Comparison of ENCODE assay signal across 8 cellular contexts in the genomic region with DNA sequence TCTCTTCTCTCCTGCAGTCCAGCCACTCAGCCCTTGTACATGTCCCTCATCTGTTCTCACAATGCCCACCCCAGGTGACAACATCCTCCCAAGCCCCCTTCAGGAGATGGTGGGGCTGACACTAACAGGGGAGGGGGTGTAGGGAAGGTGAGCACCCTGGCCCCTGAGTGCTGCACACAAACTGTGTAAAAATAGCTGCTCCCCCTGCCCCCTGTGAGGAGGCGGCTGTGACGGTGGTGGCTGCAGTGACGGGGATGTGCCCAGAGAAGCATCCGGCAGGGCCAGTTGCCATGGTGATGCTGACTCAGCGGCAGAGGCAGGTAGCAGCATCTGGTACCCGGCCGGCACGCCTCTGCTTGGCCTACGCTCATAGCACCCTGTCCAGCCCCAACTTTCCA. TPM values are rescaled to one million over a fixed set of nuclear protein-coding genes. Genes with fewer than 3 reads are reported as not detected.
DNase-seq lines count a peak whose midpoint lies in the region; ATAC-seq and TF ChIP-seq lines count a peak whose summit lies in the region.

No MANE protein-coding gene starts in this region.

- peak overlapping the region; percentile 99 for H3K27ac Mint-ChIP-seq in activated CD4-positive, alpha-beta T cell treated with anti-CD3 and anti-CD28 coated beads for 36 hours

- H3K9me3 ChIP-seq in colonic mucosa, result no peaks in the 10 kb centered on the region
- no peaks in the 10 kb centered on the region for H3K9me3 ChIP-seq in prostate gland
- no peaks in the 10 kb centered on the region for H3K9me3 ChIP-seq in upper lobe of left lung

- H3K4me1 ChIP-seq in colonic mucosa, result peaks cover 10% of the 10 kb centered on the region
- no peaks in the 10 kb centered on the region for H3K4me1 ChIP-seq in prostate gland (replicated peaks)
- H3K4me1 ChIP-seq in upper lobe of left lung, result peaks cover 21 to 32% (median 28%) of the 10 kb centered on the region in 4 donors

- intact Hi-C loops in activated CD4-positive, alpha-beta T cell treated with anti-CD3 and anti-CD28 coated beads for 36 hours (cut with DNase I, micrococcal nuclease), result loop anchor here (1.0 to 5.0 kb wide), 5 partner anchors 10 to 738 kb away; a partner anchor contains a TSS
- intact Hi-C loops in colonic mucosa (cut with DNase I) (no loop called here), prostate gland (cut with DNase I) (no loop called here)

- CTCF ChIA-PET in activated CD4-positive, alpha-beta T cell treated with anti-CD3 and anti-CD28 coated beads for 36 hours (lab: Charles Lee), result interaction anchor here (0.6 to 1.0 kb wide), 3 partner anchors 31 to 244 kb away, joined by 3 to 5 read pairs (median 3); no protein-coding TSS in a partner anchor

- WGBS in prostate gland, result 38% methylated on average over 7 of the region's 9 CpGs
- 72% methylated on average over 6 of the region's 9 CpGs; no CpG with 5 or more reads in 1 of the 2 donors for WGBS in upper lobe of left lung, 2 donors

- H3K4me3 Mint-ChIP-seq in activated CD4-positive, alpha-beta T cell treated with anti-CD3 and anti-CD28 coated beads for 36 hours, result peak overlapping the region; percentile 87

- TF ChIP-seq POLR2A in prostate gland (IDR thresholded peaks at IDR 0.05), result no peak
- peak in 1 of 4 donors; percentile 14 for TF ChIP-seq POLR2A in upper lobe of left lung (IDR thresholded peaks at IDR 0.05)

- TF ChIP-seq CTCF in colonic mucosa (IDR thresholded peaks at IDR 0.05), result no peak
- no peak for TF ChIP-seq CTCF in prostate gland (IDR thresholded peaks at IDR 0.05)
- no peak for TF ChIP-seq CTCF in upper lobe of left lung (IDR thresholded peaks at IDR 0.05)

- peaks cover 69% of the 10 kb centered on the region for H3K4me1 Mint-ChIP-seq in activated CD4-positive, alpha-beta T cell treated with anti-CD3 and anti-CD28 coated beads for 36 hours

- H3K4me3 ChIP-seq in colonic mucosa (no peak overlapping the region), prostate gland (no peak overlapping the region), upper lobe of left lung (no peak overlapping the region)

- peaks cover 8% of the 10 kb centered on the region for H3K36me3 Mint-ChIP-seq in activated CD4-positive, alpha-beta T cell treated with anti-CD3 and anti-CD28 coated beads for 36 hours (ENCODE audit: low read depth)

- POLR2A ChIA-PET in activated CD4-positive, alpha-beta T cell treated with anti-CD3 and anti-CD28 coated beads for 36 hours (lab: Charles Lee), result interaction anchor here (0.5 to 6.5 kb wide), 3 partner anchors 10 to 32 kb away, joined by 3 to 291 read pairs (median 3); a partner anchor contains a TSS

- peak overlapping the region; percentile 9 to 47 for H3K9ac ChIP-seq in colonic mucosa (ENCODE audit: low read depth in 2 of 2, low read length in 2 of 2)

- peaks cover 2% of the 10 kb centered on the region for H3K9me3 Mint-ChIP-seq in activated CD4-positive, alpha-beta T cell treated with anti-CD3 and anti-CD28 coated beads for 36 hours (ENCODE audit: low read depth)

- peak; percentile 30 for ATAC-seq in activated CD4-positive, alpha-beta T cell treated with anti-CD3 and anti-CD28 coated beads for 36 hours
- ATAC-seq in upper lobe of left lung (ENCODE audit: low FRiP score in 2 of 2) (no peak), GM18861 (IDR thresholded peaks at IDR 0.05; ENCODE audit: unreplicated experiment) (no peak)

- TF ChIP-seq EP300 in upper lobe of left lung (IDR thresholded peaks at IDR 0.05), result no peak

- H3K27me3 ChIP-seq in colonic mucosa (no peaks in the 10 kb centered on the region), prostate gland (replicated peaks; ENCODE audit: insufficient read depth) (no peaks in the 10 kb centered on the region), upper lobe of left lung (no peaks in the 10 kb centered on the region)

- H3K27ac ChIP-seq in colonic mucosa, result no peak overlapping the region
- peak overlapping the region in 1 of 2 donors; percentile 98 for H3K27ac ChIP-seq in prostate gland
- H3K27ac ChIP-seq in upper lobe of left lung, result peak overlapping the region; percentile 97 to 100 (median 98)

- no peaks in the 10 kb centered on the region for H3K27me3 Mint-ChIP-seq in activated CD4-positive, alpha-beta T cell treated with anti-CD3 and anti-CD28 coated beads for 36 hours

- no peaks in the 10 kb centered on the region for H3K36me3 ChIP-seq in colonic mucosa
- H3K36me3 ChIP-seq in prostate gland, result no peaks in the 10 kb centered on the region
- H3K36me3 ChIP-seq in upper lobe of left lung, result no peaks in the 10 kb centered on the region

- peak; percentile 78 for DNase-seq in HPDE6-E6E7 (ENCODE audit: extremely low spot score)
- peak; percentile 98 for DNase-seq in activated CD4-positive, alpha-beta T cell treated with anti-CD3 and anti-CD28 coated beads for 36 hours
- no peak for DNase-seq in colonic mucosa
- peak; percentile 41 for DNase-seq in prostate gland (ENCODE audit: low spot score)
- peak in 1 of 2 donors; percentile 73 for DNase-seq in upper lobe of left lung
- DNase-seq in hepatic stellate cell (ENCODE audit: low spot score), result no peak
- DNase-seq in NCI-H226, result no peak

RNA-seq across cellular contexts. Expression of a gene that starts 13.0 kb away (rescaled TPM):
- 100 to 1,000 TPM; 254 to 311 TPM for total RNA-seq in activated CD4-positive, alpha-beta T cell treated with anti-CD3 and anti-CD28 coated beads for 36 hours
- 100 to 1,000 TPM; 177 to 418 TPM for total RNA-seq in colonic mucosa
- 100 to 1,000 TPM; 521 to 844 TPM for total RNA-seq in prostate gland
- 1,000 to 10,000 TPM in 1 of 6 donors, 100 to 1,000 TPM in 5; 281 to 1,101 (median 639) TPM for total RNA-seq in upper lobe of left lung

RNA-seq across cellular contexts. Expression of a gene that starts 20.2 kb away (rescaled TPM):
- under 1 TPM; 0.40 to 0.43 TPM for total RNA-seq in activated CD4-positive, alpha-beta T cell treated with anti-CD3 and anti-CD28 coated beads for 36 hours
- total RNA-seq in colonic mucosa, result 1 to 10 TPM; 1.7 to 3.0 TPM
- total RNA-seq in prostate gland, result 10 to 100 TPM in 1 of 2 donors, 1 to 10 TPM in 1; 4.1 to 19.5 TPM
- total RNA-seq in upper lobe of left lung, result 10 to 100 TPM in 3 of 6 donors, 1 to 10 TPM in 3; 6.3 to 58.7 (median 11.7) TPM

RNA-seq across cellular contexts. Expression of a gene that starts 28.4 kb away (rescaled TPM):
- total RNA-seq in activated CD4-positive, alpha-beta T cell treated with anti-CD3 and anti-CD28 coated beads for 36 hours, result 100 to 1,000 TPM; 269 to 370 TPM
- total RNA-seq in colonic mucosa (100 to 1,000 TPM; 128 to 308 TPM), prostate gland (100 to 1,000 TPM; 157 to 215 TPM), upper lobe of left lung (100 to 1,000 TPM in 4 of 6 donors, 10 to 100 TPM in 2; 39.8 to 147 (median 107) TPM)

RNA-seq across cellular contexts. Expression of a gene that starts 45.9 kb away (rescaled TPM):
- 10 to 100 TPM; 20.0 to 20.9 TPM for total RNA-seq in activated CD4-positive, alpha-beta T cell treated with anti-CD3 and anti-CD28 coated beads for 36 hours
- total RNA-seq in colonic mucosa (10 to 100 TPM; 62.6 to 99.0 TPM), prostate gland (10 to 100 TPM; 18.0 to 37.3 TPM), upper lobe of left lung (10 to 100 TPM; 15.5 to 42.8 (median 28.1) TPM)

Comparison
In these comparisons a context has a peak if more than half of its experiments do, and no peak if none do; other contexts are left out.
1. DNase-seq: peak in HPDE6-E6E7 (single experiment), activated CD4-positive, alpha-beta T cell treated with anti-CD3 and anti-CD28 coated beads for 36 hours (single experiment) and prostate gland (single experiment); none in colonic mucosa (single experiment), hepatic stellate cell (single experiment) and NCI-H226 (single experiment).
2. intact Hi-C loops: an anchor here in activated CD4-positive, alpha-beta T cell treated with anti-CD3 and anti-CD28 coated beads for 36 hours (1.0 to 5.0 kb wide); none called in colonic mucosa and prostate gland.